ENCODE assay signal across 18 cellular contexts in genomic region chr6:25315778-25316177, GRCh38.
"Had no signal": no experiment of that assay in that cellular context is flagged by ENCODE, and none has a peak within 500 bp of the region (broad histone marks: within the 10 kb centered on the region; RNA-seq: fewer than 3 reads in every experiment).

No MANE protein-coding gene starts in this region.

- H3K27me3 Mint-ChIP-seq: activated CD4-positive, alpha-beta T cell treated with anti-CD3 and anti-CD28 coated beads for 36 hours; stimulated activated naive CD8-positive, alpha-beta T cell treated with anti-CD3 and anti-CD28 coated beads, Interleukin-15, Interleukin-2, amounts not matched to agents 100 ng/mL and 50 ng/mL, for 24 hours had no signal

- ATAC-seq: activated CD4-positive, alpha-beta T cell treated with anti-CD3 and anti-CD28 coated beads for 36 hours; activated CD8-positive, alpha-beta T cell treated with anti-CD3 and anti-CD28 coated beads, Interleukin-2, amount 10 ng/mL, durations not matched to agents 7 days and 5 days; foreskin keratinocyte; left lung had no signal

- H3K27ac Mint-ChIP-seq: activated CD4-positive, alpha-beta T cell treated with anti-CD3 and anti-CD28 coated beads for 36 hours; activated CD8-positive, alpha-beta T cell treated with anti-CD3 and anti-CD28 coated beads, Interleukin-2, amount 10 ng/mL, durations not matched to agents 7 days and 5 days; nephron progenitor cell; stimulated activated naive CD8-positive, alpha-beta T cell treated with anti-CD3 and anti-CD28 coated beads, Interleukin-15, Interleukin-2, amounts not matched to agents 100 ng/mL and 50 ng/mL, for 24 hours had no signal

- H3K9me3 ChIP-seq: esophagus muscularis mucosa, left lung, ovary had no signal

- H3K27ac ChIP-seq: esophagus muscularis mucosa, foreskin keratinocyte, left lung, ovary, VCaP had no signal

- H3K36me3 ChIP-seq: esophagus muscularis mucosa, left lung, ovary had no signal

- H3K9me3 Mint-ChIP-seq: nephron progenitor cell; stimulated activated naive CD8-positive, alpha-beta T cell treated with anti-CD3 and anti-CD28 coated beads, Interleukin-15, Interleukin-2, amounts not matched to agents 100 ng/mL and 50 ng/mL, for 24 hours had no signal

- H3K4me3 ChIP-seq: esophagus muscularis mucosa, left lung, ovary had no signal

- DNase-seq: activated CD4-positive, alpha-beta T cell treated with anti-CD3 and anti-CD28 coated beads for 36 hours; activated CD8-positive, alpha-beta memory T cell treated with anti-CD3 and anti-CD28 coated beads, Interleukin-2, amount 50 U/mL, for 48 hours; activated CD8-positive, alpha-beta T cell treated with anti-CD3 and anti-CD28 coated beads, Interleukin-2, amount 10 ng/mL, durations not matched to agents 7 days and 5 days; activated naive CD4-positive, alpha-beta T cell; dermis blood vessel endothelial cell; foreskin keratinocyte; head of caudate nucleus; islet precursor cell; left lung; mesenchymal stem cell; nephron progenitor cell; ovary; stimulated activated CD4-positive, alpha-beta T cell treated with anti-CD3 and anti-CD28 coated beads, Interleukin-15, amount 100 ng/mL, for 24 hours; stimulated activated CD4-positive, alpha-beta T cell treated with anti-CD3 and anti-CD28 coated beads, Interleukin-4, amount 100 ng/mL, for 24 hours; T-helper 9 cell had no signal

- H3K4me3 Mint-ChIP-seq: activated CD4-positive, alpha-beta T cell treated with anti-CD3 and anti-CD28 coated beads for 36 hours; activated CD8-positive, alpha-beta T cell treated with anti-CD3 and anti-CD28 coated beads, Interleukin-2, amount 10 ng/mL, durations not matched to agents 7 days and 5 days; nephron progenitor cell; stimulated activated naive CD8-positive, alpha-beta T cell treated with anti-CD3 and anti-CD28 coated beads, Interleukin-15, Interleukin-2, amounts not matched to agents 100 ng/mL and 50 ng/mL, for 24 hours had no signal

- H3K27me3 ChIP-seq: foreskin keratinocyte, left lung, ovary had no signal
